ENCODE assay signal across 8 cellular contexts in genomic region chr4:30720656-30721352, GRCh38. TPM values are rescaled to one million over a fixed set of nuclear protein-coding genes. Genes with fewer than 3 reads are reported as not detected.
A peak's percentile ranks its signal among the peaks of the same experiment; 100 is the strongest.
DNase-seq lines count a peak whose midpoint lies in the region; ATAC-seq and TF ChIP-seq lines count a peak whose summit lies in the region.

No MANE protein-coding gene starts in this region.

- WGBS in endodermal cell (ENCODE audit: insufficient coverage in 1 of 2, insufficient read length in 1 of 2), 2 experiments = 0 to 1% methylated on average over 32 to 42 of the region's 51 CpGs
- no CpG with 5 or more reads among the region's 51 CpGs for WGBS in mesendoderm (ENCODE audit: extremely low coverage, insufficient coverage, low lambda C conversion rate)

- ATAC-seq in HG03108 (IDR thresholded peaks at IDR 0.05; ENCODE audit: unreplicated experiment) = no peak
- no peak for ATAC-seq in HG02763 (IDR thresholded peaks at IDR 0.05; ENCODE audit: unreplicated experiment)

- no peaks in the 10 kb centered on the region for H3K36me3 ChIP-seq in Peyer's patch
- peaks cover 15% of the 10 kb centered on the region for H3K36me3 ChIP-seq in endodermal cell (ENCODE audit: control insufficient read depth, insufficient read depth, low read length)
- no peaks in the 10 kb centered on the region for H3K36me3 ChIP-seq in mesendoderm (ENCODE audit: control insufficient read depth, insufficient read depth, low read length)

- H3K27ac ChIP-seq in Peyer's patch = peak overlapping the region in 3 of 4 donors; percentile 42 to 75 (median 60)
- no peak overlapping the region for H3K27ac ChIP-seq in endodermal cell (ENCODE audit: low read depth, low read length)
- peak overlapping the region; percentile 46 for H3K27ac ChIP-seq in mesendoderm (ENCODE audit: low read depth, low read length)

- peaks cover 26% of the 10 kb centered on the region for H3K36me3 Mint-ChIP-seq in endodermal cell (ENCODE audit: low read depth)
- H3K36me3 Mint-ChIP-seq in type B pancreatic cell = peaks cover 16% of the 10 kb centered on the region

- no peak overlapping the region for H2BK120ac ChIP-seq in mesendoderm (ENCODE audit: low read depth, low read length)

- peak overlapping the region; percentile 92 for H3K4me2 ChIP-seq in mesendoderm (ENCODE audit: low read length)

- H3K9me3 Mint-ChIP-seq in endodermal cell (no peaks in the 10 kb centered on the region), type B pancreatic cell (no peaks in the 10 kb centered on the region)

- H4K5ac ChIP-seq in mesendoderm (ENCODE audit: low read length) = no peak overlapping the region

- H3K4me1 ChIP-seq in Peyer's patch (peaks cover 0 to 51% (median 0%) of the 10 kb centered on the region in 4 donors), endodermal cell (ENCODE audit: control insufficient read depth, insufficient read depth, low read length) (no peaks in the 10 kb centered on the region), mesendoderm (ENCODE audit: control insufficient read depth, low read depth, low read length) (peaks cover 6% of the 10 kb centered on the region)

- no peak for TF ChIP-seq CTCF in GM10266 (IDR thresholded peaks at IDR 0.05; ENCODE audit: control insufficient read depth, insufficient read depth, low read depth, missing control alignments)
- TF ChIP-seq CTCF in Peyer's patch (IDR thresholded peaks at IDR 0.05) = no peak
- no peak for TF ChIP-seq CTCF in endodermal cell (conservative IDR thresholded peaks at IDR 0.05)
- no peak for TF ChIP-seq CTCF in type B pancreatic cell (conservative IDR thresholded peaks at IDR 0.05)

- no peak for TF ChIP-seq POLR2A in Peyer's patch (IDR thresholded peaks at IDR 0.05)

- H2BK5ac ChIP-seq in mesendoderm (ENCODE audit: low read length) = peak overlapping the region; percentile 51

- H4K8ac ChIP-seq in mesendoderm (ENCODE audit: low read depth, low read length) = no peak overlapping the region

- H3K4me1 Mint-ChIP-seq in endodermal cell = peaks cover 25% of the 10 kb centered on the region
- peaks cover 32% of the 10 kb centered on the region for H3K4me1 Mint-ChIP-seq in type B pancreatic cell (ENCODE audit: unreplicated experiment)

- H3K4me3 Mint-ChIP-seq in endodermal cell (peak overlapping the region; percentile 94), type B pancreatic cell (peak overlapping the region; percentile 94)

- H3K27me3 Mint-ChIP-seq in endodermal cell (ENCODE audit: insufficient read depth) (peaks cover 47% of the 10 kb centered on the region), type B pancreatic cell (peaks cover 5% of the 10 kb centered on the region)

- H3K27ac Mint-ChIP-seq in endodermal cell (peak overlapping the region; percentile 92), type B pancreatic cell (peak overlapping the region; percentile 91)

- peak overlapping the region; percentile 26 to 58 (median 42) for H3K4me3 ChIP-seq in Peyer's patch
- H3K4me3 ChIP-seq in endodermal cell (ENCODE audit: low read length) = peak overlapping the region; percentile 96
- H3K4me3 ChIP-seq in mesendoderm (ENCODE audit: low read length) = peak overlapping the region; percentile 91

- H3K18ac ChIP-seq in mesendoderm (ENCODE audit: low read length) = peak overlapping the region; percentile 70

- peak overlapping the region; percentile 98 for H3K56ac ChIP-seq in mesendoderm (ENCODE audit: low read length)

- H3K27me3 ChIP-seq in Peyer's patch (peaks cover 0 to 12% of the 10 kb centered on the region in 2 donors), endodermal cell (ENCODE audit: control insufficient read depth, insufficient read depth, low read length, poor library complexity, severe bottlenecking) (no peaks in the 10 kb centered on the region), mesendoderm (ENCODE audit: insufficient read depth, low read length, poor library complexity) (no peaks in the 10 kb centered on the region)

- H3K4ac ChIP-seq in mesendoderm (ENCODE audit: low read depth, low read length) = no peak overlapping the region

- peak overlapping the region; percentile 70 for H3K23ac ChIP-seq in mesendoderm (ENCODE audit: low read length)

- no peak overlapping the region for H2BK15ac ChIP-seq in mesendoderm (replicated peaks; ENCODE audit: low read depth)

- H3K79me1 ChIP-seq in mesendoderm (ENCODE audit: low read length) = peaks cover 14% of the 10 kb centered on the region

- H3K9me3 ChIP-seq in Peyer's patch (no peaks in the 10 kb centered on the region), endodermal cell (ENCODE audit: control insufficient read depth, low read length) (no peaks in the 10 kb centered on the region)

- no peak overlapping the region for H2AK5ac ChIP-seq in mesendoderm (ENCODE audit: low read length)

- peaks cover 22% of the 10 kb centered on the region for H3K79me2 ChIP-seq in mesendoderm (ENCODE audit: control insufficient read depth, insufficient read depth, low read length)

- peak overlapping the region; percentile 66 for H3K9ac ChIP-seq in endodermal cell (ENCODE audit: extremely low read depth, low read length, poor library complexity, severe bottlenecking)
- peak overlapping the region; percentile 92 for H3K9ac ChIP-seq in mesendoderm (ENCODE audit: low read length)

- DNase-seq in GM10266 (ENCODE audit: extremely low spot score) = peak; percentile 28
- peak in 1 of 3 donors; percentile 49 for DNase-seq in Peyer's patch
- DNase-seq in endodermal cell = no peak
- peak; percentile 80 for DNase-seq in mesendoderm
- peak; percentile 75 for DNase-seq in type B pancreatic cell (ENCODE audit: extremely low spot score, unreplicated experiment)
- DNase-seq in central memory CD4-positive, alpha-beta T cell = no peak

RNA-seq across cellular contexts. Expression of gene PCDH7, which starts 0.6 kb away (rescaled TPM):
- total RNA-seq in Peyer's patch (10 to 100 TPM in 1 of 4 donors, 1 to 10 TPM in 3; 4.9 to 42.1 (median 7.6) TPM), endodermal cell (100 to 1,000 TPM in 1 of 2 donors, 10 to 100 TPM in 1; 90.8 to 102 TPM), type B pancreatic cell (ENCODE audit: low replicate concordance) (93.8 and 95.9 TPM in 2 replicates)
- polyA plus RNA-seq in endodermal cell (2013, experiment 1 of 2) = 20.2 TPM
- 25.7 TPM for polyA plus RNA-seq in endodermal cell (2013, experiment 2 of 2)
- polyA plus RNA-seq in mesendoderm (2013, experiment 1 of 2) = 4.2 TPM
- polyA plus RNA-seq in mesendoderm (2013, experiment 2 of 2) = 3.7 TPM

Comparison
In these comparisons a context has a peak if more than half of its experiments do, and no peak if none do; other contexts are left out.
1. DNase-seq: peak in GM10266 (single experiment), mesendoderm (single experiment) and type B pancreatic cell (single experiment); none in endodermal cell (single experiment) and central memory CD4-positive, alpha-beta T cell (single experiment).
2. H3K4me3 ChIP-seq: peak in every context shown above with its lines; median percentile 96 in endodermal cell; 91 in mesendoderm; 42 in Peyer's patch.